ENCODE assay signal across 8 cellular contexts in genomic region chr12:122500685-122501488, GRCh38. TPM values are rescaled to one million over a fixed set of nuclear protein-coding genes. Genes with fewer than 3 reads are reported as not detected.
DNase-seq lines count a peak whose midpoint lies in the region; TF ChIP-seq lines count a peak whose summit lies in the region.

ZCCHC8 (minus strand) TSS chr12:122500932; CDS start chr12:122500840, 92 bp downstream.

- DNase-seq in G401 (ENCODE audit: low spot score) (peak; percentile 99), H7 (peak; percentile 91), M059J (ENCODE audit: low read depth) (peak; percentile 98), SHP77 (lab: John Stamatoyannopoulos, UW) (peak; percentile 100), fibroblast of pulmonary artery (ENCODE audit: low read depth) (peak; percentile 98)
- peak; percentile 95 for DNase-seq in activated effector memory CD4-positive, alpha-beta T cell treated with Interleukin-2 at 50 U/mL for 16 hours

- no peak for TF ChIP-seq CTCF in fibroblast of pulmonary artery (IDR thresholded peaks at IDR 0.05; ENCODE audit: low read length, missing control alignments)
- TF ChIP-seq CTCF in nephron (IDR thresholded peaks at IDR 0.05; ENCODE audit: unreplicated experiment in 3 of 3) = no peak

- H3K4me3 ChIP-seq in H7 (ENCODE audit: insufficient read depth, low read depth, low read length) = peak within 1 kb of the TSS; percentile 90
- peak within 1 kb of the TSS; percentile 95 for H3K4me3 ChIP-seq in fibroblast of pulmonary artery (replicated peaks; ENCODE audit: low read depth, low read length)

- H3K36me3 ChIP-seq in H7 (replicated peaks; ENCODE audit: control insufficient read depth, insufficient read depth, low read length) = peaks cover 9% of the 10 kb centered on the region

- H3K4me1 Mint-ChIP-seq in nephron = peaks cover 19% of the 10 kb centered on the region
- H3K4me1 Mint-ChIP-seq in stimulated activated naive CD8-positive, alpha-beta T cell treated with anti-CD3 and anti-CD28 coated beads, Interleukin-15, Interleukin-2, amounts not matched to agents 100 ng/mL and 50 ng/mL, for 24 hours (ENCODE audit: low read depth) = peaks cover 39% of the 10 kb centered on the region

- peak within 1 kb of the TSS; percentile 85 to 100 (median 98) for H3K27ac Mint-ChIP-seq in nephron
- H3K27ac Mint-ChIP-seq in stimulated activated naive CD8-positive, alpha-beta T cell treated with anti-CD3 and anti-CD28 coated beads, Interleukin-15, Interleukin-2, amounts not matched to agents 100 ng/mL and 50 ng/mL, for 24 hours = peak within 1 kb of the TSS; percentile 96

- no peaks in the 10 kb centered on the region for H3K27me3 ChIP-seq in H7 (ENCODE audit: control insufficient read depth, insufficient read depth, low read length)

- H3K27me3 Mint-ChIP-seq in nephron (ENCODE audit: low read depth) = no peaks in the 10 kb centered on the region
- H3K27me3 Mint-ChIP-seq in stimulated activated naive CD8-positive, alpha-beta T cell treated with anti-CD3 and anti-CD28 coated beads, Interleukin-15, Interleukin-2, amounts not matched to agents 100 ng/mL and 50 ng/mL, for 24 hours = no peaks in the 10 kb centered on the region

- H3K9me3 Mint-ChIP-seq in nephron = no peaks in the 10 kb centered on the region
- H3K9me3 Mint-ChIP-seq in stimulated activated naive CD8-positive, alpha-beta T cell treated with anti-CD3 and anti-CD28 coated beads, Interleukin-15, Interleukin-2, amounts not matched to agents 100 ng/mL and 50 ng/mL, for 24 hours = no peaks in the 10 kb centered on the region

- H3K4me3 Mint-ChIP-seq in nephron = peak within 1 kb of the TSS; percentile 94 to 98 (median 96)
- H3K4me3 Mint-ChIP-seq in stimulated activated naive CD8-positive, alpha-beta T cell treated with anti-CD3 and anti-CD28 coated beads, Interleukin-15, Interleukin-2, amounts not matched to agents 100 ng/mL and 50 ng/mL, for 24 hours = peak within 1 kb of the TSS; percentile 99

- peaks cover 44% of the 10 kb centered on the region for H3K36me3 Mint-ChIP-seq in nephron (ENCODE audit: low read depth)
- peaks cover 43% of the 10 kb centered on the region for H3K36me3 Mint-ChIP-seq in stimulated activated naive CD8-positive, alpha-beta T cell treated with anti-CD3 and anti-CD28 coated beads, Interleukin-15, Interleukin-2, amounts not matched to agents 100 ng/mL and 50 ng/mL, for 24 hours (ENCODE audit: low read depth)

- in situ Hi-C loops in G401 (cut with HindIII; ENCODE audit: low sequenced_read_pairs) = no loop called here

RNA-seq across cellular contexts. Expression of gene ZCCHC8, which starts in this region (rescaled TPM):
- total RNA-seq in G401 (2014; rRNA removed; shearing (Covaris generic)) = 19.4 and 24.7 TPM in 2 replicates
- total RNA-seq in H7 (2014; rRNA removed; shearing (Covaris generic)) = 28.0 and 30.5 TPM in 2 replicates
- total RNA-seq in M059J (2014; rRNA removed; shearing (Covaris generic)) = 13.1 and 21.4 TPM in 2 replicates

Comparison
In these comparisons a context has a peak if more than half of its experiments do, and no peak if none do; other contexts are left out.
1. Peak in every context shown above with its lines: DNase-seq and H3K4me3 ChIP-seq.